9 cellular contexts compared by ENCODE assay signal in the genomic region with DNA sequence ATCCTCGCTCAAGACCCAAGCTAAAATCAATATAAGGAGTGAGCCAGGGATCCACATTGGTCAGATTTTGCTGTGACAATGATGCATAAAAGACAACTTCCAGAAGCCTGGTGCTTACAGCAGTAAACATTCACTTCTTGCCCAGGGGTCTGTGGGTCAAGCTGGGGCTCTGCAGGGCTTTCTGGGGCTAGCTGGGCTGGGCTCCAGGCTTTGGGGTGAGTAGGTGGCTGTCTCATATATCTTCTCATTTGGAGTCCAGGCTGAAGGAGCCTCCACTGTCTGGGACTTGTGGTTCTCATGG. TPM values are rescaled to one million over a fixed set of nuclear protein-coding genes. Genes with fewer than 3 reads are reported as not detected.
DNase-seq lines count a peak whose midpoint lies in the region; ATAC-seq and TF ChIP-seq lines count a peak whose summit lies in the region.
"Had no signal": no experiment of that assay in that cellular context is flagged by ENCODE, and none has a peak within 500 bp of the region (broad histone marks: within the 10 kb centered on the region; RNA-seq: fewer than 3 reads in every experiment).

No MANE protein-coding gene starts in this region.

- TF ChIP-seq CTCF in retinal pigment epithelial cell (conservative IDR thresholded peaks at IDR 0.05; ENCODE audit: low read depth, low read length): no peak

- DNase-seq in SJSA1 (ENCODE audit: low read depth in 1 of 2, low spot score in 2 of 2) (no peak), retinal pigment epithelial cell (ENCODE audit: low read depth) (no peak), NCI-H226 (no peak), SKM-1 (lab: John Stamatoyannopoulos, UW; ENCODE audit: unreplicated experiment) (no peak)
- DNase-seq in stimulated activated CD4-positive, alpha-beta T cell treated with anti-CD3 and anti-CD28 coated beads, Interleukin-1b, Interleukin-23, amount 100 ng/mL, for 48 hours: no peak
- DNase-seq: NCI-H1694 treated with DMSO at 0.1 percent for 48 hours had no signal

- WGBS in esophagus, 2 donors: 94 to 98% methylated on average over 1 of the region's 1 CpG

- H3K4me1 ChIP-seq in ES-I3 (ENCODE audit: insufficient read depth, low read length) (peaks cover 6% of the 10 kb centered on the region), SJSA1 (replicated peaks) (peaks cover 56% of the 10 kb centered on the region), esophagus (ENCODE audit: control insufficient read depth in 2 of 2, insufficient read depth in 2 of 2, low read length in 1 of 2) (peaks cover 4 to 18% of the 10 kb centered on the region in 2 donors)

- H3K27me3 ChIP-seq in SJSA1 (replicated peaks) (no peaks in the 10 kb centered on the region), esophagus (ENCODE audit: control insufficient read depth in 1 of 2, insufficient read depth in 2 of 2, low read length in 2 of 2) (no peaks in the 10 kb centered on the region)

- H3K9me3 ChIP-seq in ES-I3 (ENCODE audit: control insufficient read depth, insufficient read depth, low read length) (peaks cover 15% of the 10 kb centered on the region), SJSA1 (replicated peaks) (no peaks in the 10 kb centered on the region), esophagus (ENCODE audit: control insufficient read depth in 2 of 2, insufficient read depth in 1 of 2, low read depth in 1 of 2, low read length in 1 of 2) (no peaks in the 10 kb centered on the region)

- no peak for ATAC-seq in HG02884 (IDR thresholded peaks at IDR 0.05; ENCODE audit: unreplicated experiment)

- H3K27ac ChIP-seq in SJSA1 (peak overlapping the region; percentile 98), esophagus (ENCODE audit: low read depth in 2 of 2, low read length in 1 of 2) (peak overlapping the region; percentile 92 to 99)

- H3K36me3 ChIP-seq in ES-I3 (ENCODE audit: insufficient read depth, low read length) (no peaks in the 10 kb centered on the region), SJSA1 (0 out of 2 replicates have a peak, but pooled peaks cover 3% of the 10 kb centered on the region), esophagus (ENCODE audit: control insufficient read depth in 2 of 2, insufficient read depth in 2 of 2, low read length in 1 of 2) (no peaks in the 10 kb centered on the region)

- no peak overlapping the region for H3K4me3 ChIP-seq in SJSA1
- no peak overlapping the region for H3K4me3 ChIP-seq in esophagus (ENCODE audit: low read depth in 1 of 2, low read length in 2 of 2)
- H3K4me3 ChIP-seq in retinal pigment epithelial cell (ENCODE audit: low read length): peak overlapping the region; percentile 3

- peak overlapping the region; percentile 53; the same call in 1 of the 2 replicates for H3K9ac ChIP-seq in ES-I3 (ENCODE audit: low read depth, low read length)

RNA-seq across cellular contexts. Expression of gene TOP1, which starts 25.8 kb away (rescaled TPM):
- 13.6 and 15.4 TPM in 2 replicates for total RNA-seq in SJSA1 (2014; rRNA removed; shearing (Covaris generic))
- 10 to 100 TPM; 25.7 to 27.0 TPM for polyA plus RNA-seq in esophagus
